Comparison of ENCODE assay signal across 17 cellular contexts in genomic region chr2:145753209-145753608, GRCh38.
A peak's percentile ranks its signal among the peaks of the same experiment; 100 is the strongest.
DNase-seq lines count a peak whose midpoint lies in the region; ATAC-seq, FAIRE-seq and TF ChIP-seq lines count a peak whose summit lies in the region.
"Had no signal": no experiment of that assay in that cellular context is flagged by ENCODE, and none has a peak within 500 bp of the region (broad histone marks: within the 10 kb centered on the region; RNA-seq: fewer than 3 reads in every experiment).

No MANE protein-coding gene starts in this region.

- H4K20me1 ChIP-seq in SK-N-SH (ENCODE audit: insufficient read depth) (no peaks in the 10 kb centered on the region), astrocyte (ENCODE audit: insufficient read depth, low read length) (no peaks in the 10 kb centered on the region)

- no peak overlapping the region for H3K4me3 Mint-ChIP-seq in astrocyte (ENCODE audit: unreplicated experiment)
- no peak overlapping the region for H3K4me3 Mint-ChIP-seq in mesothelial cell of epicardium
- H3K4me3 Mint-ChIP-seq: CD4-positive, alpha-beta memory T cell; naive thymus-derived CD4-positive, alpha-beta T cell had no signal

- H3K36me3 ChIP-seq in SK-N-SH (replicated peaks in 1 of 2; ENCODE audit: control insufficient read depth in 1 of 2, insufficient read depth in 2 of 2, low read length in 1 of 2) = no peaks in the 10 kb centered on the region
- no peaks in the 10 kb centered on the region for H3K36me3 ChIP-seq in astrocyte (ENCODE audit: insufficient read depth, low read length)
- no peaks in the 10 kb centered on the region for H3K36me3 ChIP-seq in small intestine (ENCODE audit: control insufficient read depth in 2 of 2, insufficient read depth in 2 of 2, low read length in 2 of 2)
- H3K36me3 ChIP-seq: brain microvascular endothelial cell, left lung had no signal

- H3K4me3 ChIP-seq in SK-N-SH (ENCODE audit: low read depth in 2 of 2, low read length in 1 of 2) (no peak overlapping the region), astrocyte (ENCODE audit: insufficient read depth, low read depth, low read length) (no peak overlapping the region), small intestine (ENCODE audit: low read depth in 1 of 2, low read length in 2 of 2) (no peak overlapping the region)
- H3K4me3 ChIP-seq: left lung had no signal

- peaks cover 4% of the 10 kb centered on the region for H3F3A ChIP-seq in SK-N-SH (replicated peaks; ENCODE audit: insufficient read depth)

- H3K36me3 Mint-ChIP-seq in astrocyte (ENCODE audit: low read depth, unreplicated experiment) (no peaks in the 10 kb centered on the region), mesothelial cell of epicardium (no peaks in the 10 kb centered on the region)
- H3K36me3 Mint-ChIP-seq: CD4-positive, alpha-beta memory T cell; naive thymus-derived CD4-positive, alpha-beta T cell had no signal

- H3K79me2 ChIP-seq in SK-N-SH (ENCODE audit: insufficient read depth) = no peaks in the 10 kb centered on the region
- no peaks in the 10 kb centered on the region for H3K79me2 ChIP-seq in astrocyte (ENCODE audit: insufficient read depth, low read length)

- no peak for DNase-seq in SK-N-SH
- DNase-seq in astrocyte (ENCODE audit: low read depth) = no peak
- no peak for DNase-seq in mesothelial cell of epicardium (ENCODE audit: low spot score in 2 of 2, unreplicated experiment in 2 of 2)
- DNase-seq in small intestine = no peak
- no peak for DNase-seq in NCI-H187 treated with DMSO at 0.1 percent for 48 hours (lab: John Stamatoyannopoulos, UW)
- DNase-seq: activated CD8-positive, alpha-beta memory T cell treated with anti-CD3 and anti-CD28 coated beads, Interleukin-2, amount 50 U/mL, for 4 hours; activated naive CD4-positive, alpha-beta T cell; CD4-positive, alpha-beta memory T cell; effector memory CD4-positive, alpha-beta T cell; naive thymus-derived CD4-positive, alpha-beta T cell; NCI-H1930; stimulated activated CD4-positive, alpha-beta T cell treated with anti-CD3 and anti-CD28 coated beads, Interleukin-2, amount 100 ng/mL, for 48 hours had no signal

- no peaks in the 10 kb centered on the region for H3K9me3 Mint-ChIP-seq in astrocyte (ENCODE audit: unreplicated experiment)
- no peaks in the 10 kb centered on the region for H3K9me3 Mint-ChIP-seq in mesothelial cell of epicardium
- H3K9me3 Mint-ChIP-seq: CD4-positive, alpha-beta memory T cell had no signal

- H3K4me1 ChIP-seq in SK-N-SH (ENCODE audit: control insufficient read depth in 1 of 2, insufficient read depth in 2 of 2, low read depth in 1 of 2, low read length in 1 of 2) (peaks cover 4 to 13% of the 10 kb centered on the region in 2 experiments; a peak in 3 of 4 replicates), astrocyte (ENCODE audit: insufficient read depth, low read length) (peaks cover 18% of the 10 kb centered on the region), small intestine (ENCODE audit: control insufficient read depth in 2 of 2, insufficient read depth in 1 of 2, low read depth in 1 of 2, low read length in 1 of 2) (peaks cover 0 to 4% of the 10 kb centered on the region in 2 donors)

- H3K9me3 ChIP-seq in SK-N-SH (no peaks in the 10 kb centered on the region), astrocyte (ENCODE audit: insufficient read depth, low read depth, low read length) (no peaks in the 10 kb centered on the region), small intestine (ENCODE audit: control insufficient read depth, low read depth) (no peaks in the 10 kb centered on the region)
- H3K9me3 ChIP-seq: left lung had no signal

- no peaks in the 10 kb centered on the region for H3K9me2 ChIP-seq in SK-N-SH

- no peak for TF ChIP-seq EP300 in SK-N-SH (IDR thresholded peaks at IDR 0.05; ENCODE audit: borderline replicate concordance in 1 of 2, low read depth in 1 of 2, low read length in 1 of 2)

- TF ChIP-seq RAD21 in SK-N-SH (IDR thresholded peaks at IDR 0.05; ENCODE audit: low read length) = no peak

- H3K9ac ChIP-seq in SK-N-SH = no peak overlapping the region
- no peak overlapping the region for H3K9ac ChIP-seq in astrocyte (ENCODE audit: low read length)

- H3K4me1 Mint-ChIP-seq in astrocyte (ENCODE audit: low read depth, unreplicated experiment) = peaks cover 29% of the 10 kb centered on the region
- H3K4me1 Mint-ChIP-seq in mesothelial cell of epicardium = peaks cover 51% of the 10 kb centered on the region
- H3K4me1 Mint-ChIP-seq: CD4-positive, alpha-beta memory T cell had no signal

- H2AFZ ChIP-seq in SK-N-SH (ENCODE audit: low read depth) = peak overlapping the region; percentile 73
- peak overlapping the region; percentile 54 for H2AFZ ChIP-seq in astrocyte (ENCODE audit: low read depth, low read length)

- H3K27me3 Mint-ChIP-seq in astrocyte (ENCODE audit: low read depth, unreplicated experiment) (no peaks in the 10 kb centered on the region), mesothelial cell of epicardium (ENCODE audit: low read depth) (no peaks in the 10 kb centered on the region)
- H3K27me3 Mint-ChIP-seq: CD4-positive, alpha-beta memory T cell had no signal

- 74% methylated on average over 5 of the region's 5 CpGs for WGBS in SK-N-SH (ENCODE audit: low lambda C conversion rate)
- 76 to 79% (median 76%) methylated on average over 5 of the region's 5 CpGs for WGBS in small intestine, 3 donors

- no peaks in the 10 kb centered on the region for H3K27me3 ChIP-seq in SK-N-SH (ENCODE audit: insufficient read depth)
- no peaks in the 10 kb centered on the region for H3K27me3 ChIP-seq in astrocyte (ENCODE audit: insufficient read depth, low read length)
- H3K27me3 ChIP-seq in small intestine (ENCODE audit: control insufficient read depth in 2 of 2, insufficient read depth in 2 of 2, low read length in 2 of 2) = no peaks in the 10 kb centered on the region
- H3K27me3 ChIP-seq: brain microvascular endothelial cell, left lung had no signal

- ATAC-seq in SK-N-SH treated with all-trans-retinoic acid at 6 μM for 48 hours (no peak), HG02973 (IDR thresholded peaks at IDR 0.05; ENCODE audit: unreplicated experiment) (no peak)

- H3K4me2 ChIP-seq in SK-N-SH (no peak overlapping the region), astrocyte (ENCODE audit: low read length) (no peak overlapping the region)

- POLR2A ChIA-PET in SK-N-SH (lab: Yijun Ruan, JAX) = interaction anchor here (1.2 kb wide), 1 partner anchor 1229 kb away, joined by 3 read pairs; no protein-coding TSS in a partner anchor

- no peak overlapping the region for H3K27ac Mint-ChIP-seq in astrocyte (ENCODE audit: unreplicated experiment)
- H3K27ac Mint-ChIP-seq in mesothelial cell of epicardium = peak overlapping the region; percentile 31
- H3K27ac Mint-ChIP-seq: CD4-positive, alpha-beta memory T cell; naive thymus-derived CD4-positive, alpha-beta T cell had no signal

- H3K27ac ChIP-seq in SK-N-SH (ENCODE audit: low read depth in 2 of 2, low read length in 1 of 2) (no peak overlapping the region), astrocyte (ENCODE audit: low read depth, low read length) (no peak overlapping the region), temporal lobe (ENCODE audit: low read depth, low read length) (peak overlapping the region; percentile 33), small intestine (ENCODE audit: low read depth in 1 of 2, low read length in 1 of 2) (no peak overlapping the region)

- FAIRE-seq in astrocyte (lab: Jason Lieb, UNC) (no peak), small intestine (lab: Jason Lieb, UNC) (no peak)

- CTCF ChIA-PET in SK-N-SH (lab: Yijun Ruan, JAX) = interaction anchor here (0.7 to 2.1 kb wide), 15 partner anchors 8 to 1815 kb away, joined by 3 to 16 read pairs (median 4); no protein-coding TSS in a partner anchor

- no peak for TF ChIP-seq CTCF in SK-N-SH (IDR thresholded peaks at IDR 0.05)
- no peak for TF ChIP-seq CTCF in astrocyte (IDR thresholded peaks at IDR 0.05; ENCODE audit: insufficient read depth, low read depth, low read length)
- no peak for TF ChIP-seq CTCF in mesothelial cell of epicardium (IDR thresholded peaks at IDR 0.05; ENCODE audit: unreplicated experiment)

TF ChIP-seq in SK-N-SH, 30 proteins besides CTCF, POLR2A, EP300 and RAD21:
- no peak for TF ChIP-seq FOXM1 (IDR thresholded peaks at IDR 0.05; ENCODE audit: low read depth)
- TF ChIP-seq POLR2AphosphoS5 (IDR thresholded peaks at IDR 0.05; ENCODE audit: low read depth, low read length) = no peak
- no peak for TF ChIP-seq GABPA (IDR thresholded peaks at IDR 0.05; ENCODE audit: low read depth)
- no peak for TF ChIP-seq SMC3 (IDR thresholded peaks at IDR 0.05; ENCODE audit: low read depth, low read length)
- no peak for TF ChIP-seq MAX (IDR thresholded peaks at IDR 0.05; ENCODE audit: low read depth)
TF ChIP-seq in SK-N-SH: peak in this region for 0.

TF ChIP-seq in SK-N-SH treated with all-trans-retinoic acid at 6 μM for 48 hours, 23 proteins besides CTCF, POLR2A, EP300 and RAD21:
- no peak for TF ChIP-seq ZFP30 (CRISPR knock-in tag; IDR thresholded peaks at IDR 0.05)
- no peak for TF ChIP-seq ZNF8 (CRISPR knock-in tag; IDR thresholded peaks at IDR 0.05)
- no peak for TF ChIP-seq CSDC2 (CRISPR knock-in tag; IDR thresholded peaks at IDR 0.05)
TF ChIP-seq in SK-N-SH treated with all-trans-retinoic acid at 6 μM for 48 hours: peak in this region for 0.
